Comparison of ENCODE assay signal across 8 cellular contexts in genomic region chr4:42397256-42397634, GRCh38. TPM values are rescaled to one million over a fixed set of nuclear protein-coding genes. Genes with fewer than 3 reads are reported as not detected.
DNase-seq lines count a peak whose midpoint lies in the region; ATAC-seq and TF ChIP-seq lines count a peak whose summit lies in the region.

Gene SHISA3, plus strand, starts transcription at chr4:42397488. Its CDS starts 569 bp downstream, at chr4:42398057.

- peaks cover 0 to 4% (median 0%) of the 10 kb centered on the region in 5 experiments for H3K9me3 Mint-ChIP-seq in brain

- H3K4me3 ChIP-seq in GM08714 (ENCODE audit: low read length) (peak within 1 kb of the TSS; percentile 57; the same call in 1 of the 2 replicates), thyroid gland (replicated peaks in 1 of 3) (peak within 1 kb of the TSS; percentile 3 to 48 (median 42))

- no peak within 1 kb of the TSS for H3K27ac ChIP-seq in thyroid gland

- H3K4me1 Mint-ChIP-seq in brain = peaks cover 35% of the 10 kb centered on the region

- peaks cover 87% of the 10 kb centered on the region for H3K27me3 Mint-ChIP-seq in brain

- no peaks in the 10 kb centered on the region for H3K9me3 ChIP-seq in thyroid gland

- TF ChIP-seq POLR2A in thyroid gland (IDR thresholded peaks at IDR 0.05) = no peak

- peak within 1 kb of the TSS; percentile 86 to 88 (median 87) for H3K4me3 Mint-ChIP-seq in brain

- H3K4me1 ChIP-seq in thyroid gland = peaks cover 8 to 19% of the 10 kb centered on the region in 2 donors

- ATAC-seq in GM21717 (IDR thresholded peaks at IDR 0.05; ENCODE audit: unreplicated experiment) (peak; percentile 37), left lobe of liver (peak; percentile 23), HG02970 (IDR thresholded peaks at IDR 0.05; ENCODE audit: low FRiP score, unreplicated experiment) (no peak)

- H3K27ac Mint-ChIP-seq in brain = no peak within 1 kb of the TSS

- WGBS in thyroid gland, 2 donors = 1 to 2% methylated on average over 14 to 27 of the region's 31 CpGs

- no peaks in the 10 kb centered on the region for H3K36me3 Mint-ChIP-seq in brain

- DNase-seq in MV-4-11 (lab: John Stamatoyannopoulos, UW) (peak; percentile 30), left lobe of liver (ENCODE audit: low spot score) (no peak), thyroid gland (peak; percentile 23 to 36), cortex of kidney (lab: John Stamatoyannopoulos, UW) (no peak)

- H3K27me3 ChIP-seq in thyroid gland = no peaks in the 10 kb centered on the region

- no peaks in the 10 kb centered on the region for H3K36me3 ChIP-seq in thyroid gland

- intact Hi-C loops in thyroid gland (cut with DNase I) = no loop called here

- TF ChIP-seq CTCF in brain (conservative IDR thresholded peaks at IDR 0.05) (no peak), thyroid gland (IDR thresholded peaks at IDR 0.05) (no peak)

RNA-seq across cellular contexts. Expression of gene SHISA3, which starts in this region (rescaled TPM):
- polyA plus RNA-seq in brain (ENCODE audit: insufficient read depth, low read depth, low replicate concordance) = 0.37 TPM
- total RNA-seq in left lobe of liver = 0.28 TPM
- total RNA-seq in thyroid gland = 1 to 10 TPM; 3.1 to 5.7 (median 4.0) TPM

Comparison
In these comparisons a context has a peak if more than half of its experiments do, and no peak if none do; other contexts are left out.
1. Peak in ATAC-seq in left lobe of liver; RNA of the gene not detected or under 1 TPM.
2. DNase-seq: peak in MV-4-11 (single experiment) and thyroid gland (2 of 2); none in left lobe of liver (single experiment) and cortex of kidney (single experiment).